ENCODE assay signal across 17 cellular contexts in genomic region chr3:42140665-42141203, GRCh38. TPM values are rescaled to one million over a fixed set of nuclear protein-coding genes. Genes with fewer than 3 reads are reported as not detected.
DNase-seq lines count a peak whose midpoint lies in the region; ATAC-seq and TF ChIP-seq lines count a peak whose summit lies in the region.
"Had no signal": no experiment of that assay in that cellular context is flagged by ENCODE, and none has a peak within 500 bp of the region (broad histone marks: within the 10 kb centered on the region; RNA-seq: fewer than 3 reads in every experiment).

No MANE protein-coding gene starts in this region.

- no peak overlapping the region for H3K4ac ChIP-seq in neuronal stem cell (ENCODE audit: low read length)

- no peaks in the 10 kb centered on the region for H3K79me1 ChIP-seq in neuronal stem cell (ENCODE audit: low read depth, low read length)

- H3K27ac Mint-ChIP-seq in GM23338 (peak overlapping the region; percentile 75; the same call in 1 of the 2 replicates), T-helper 17 cell (peak overlapping the region; percentile 62), CD14-positive monocyte (no peak overlapping the region)
- H3K27ac Mint-ChIP-seq: B cell; CD8-positive, alpha-beta T cell had no signal

- no peaks in the 10 kb centered on the region for H3K36me3 ChIP-seq in GM23338 (ENCODE audit: insufficient read depth)
- peaks cover 0 to 14% of the 10 kb centered on the region in 2 donors for H3K36me3 ChIP-seq in neuronal stem cell (replicated peaks in 1 of 2; ENCODE audit: control insufficient read depth in 2 of 2, insufficient read depth in 2 of 2, low read length in 2 of 2)
- no peaks in the 10 kb centered on the region for H3K36me3 ChIP-seq in PC-9 (ENCODE audit: low read depth)

- H2BK5ac ChIP-seq in neuronal stem cell (ENCODE audit: low read length), result no peak overlapping the region

- H3K9me3 ChIP-seq in T-helper 17 cell (ENCODE audit: control insufficient read depth, low read length, poor library complexity, severe bottlenecking) (no peaks in the 10 kb centered on the region), neuronal stem cell (replicated peaks in 1 of 2; ENCODE audit: control insufficient read depth in 2 of 2, insufficient read depth in 1 of 2, low read depth in 1 of 2, low read length in 2 of 2) (no peaks in the 10 kb centered on the region), PC-9 (ENCODE audit: insufficient read depth, low read depth) (no peaks in the 10 kb centered on the region)

- H2BK15ac ChIP-seq in neuronal stem cell (ENCODE audit: low read length), result no peak overlapping the region

- H3K27ac ChIP-seq in GM23338 (ENCODE audit: low read depth) (no peak overlapping the region), cingulate gyrus (ENCODE audit: low read depth, low read length) (peak overlapping the region; percentile 8), neuronal stem cell (replicated peaks; ENCODE audit: low read length) (no peak overlapping the region), PC-9 (no peak overlapping the region)
- H3K27ac ChIP-seq: C4-2B, GM23248 had no signal

- POLR2A ChIA-PET in PC-9 (lab: Charles Lee; ENCODE audit: unreplicated experiment), result no interaction called here

- CTCF ChIA-PET in PC-9 (lab: Charles Lee), result no interaction called here

- intact Hi-C loops in CD14-positive monocyte (cut with micrococcal nuclease), result no loop called here
- intact Hi-C loops in PC-9 (cut with micrococcal nuclease; ENCODE audit: unreplicated experiment), result no loop called here

- H2AFZ ChIP-seq in GM23338 (no peak overlapping the region), neuronal stem cell (ENCODE audit: low read length) (no peak overlapping the region), PC-9 (no peak overlapping the region)
- H2AFZ ChIP-seq: GM23248 had no signal

- H4K20me1 ChIP-seq in GM23338 (replicated peaks; ENCODE audit: insufficient read depth) (no peaks in the 10 kb centered on the region), PC-9 (ENCODE audit: insufficient read depth) (no peaks in the 10 kb centered on the region)

- no peak overlapping the region for H3K4me2 ChIP-seq in GM23338
- no peak overlapping the region for H3K4me2 ChIP-seq in neuronal stem cell (ENCODE audit: insufficient read depth, low read length, poor library complexity, severe bottlenecking)
- no peak overlapping the region for H3K4me2 ChIP-seq in PC-9

- H3K79me2 ChIP-seq in GM23338 (replicated peaks; ENCODE audit: insufficient read depth), result no peaks in the 10 kb centered on the region
- H3K79me2 ChIP-seq in PC-9 (ENCODE audit: low read depth), result no peaks in the 10 kb centered on the region

- H3K9me2 ChIP-seq in GM23338 (ENCODE audit: insufficient read depth) (no peaks in the 10 kb centered on the region), PC-9 (ENCODE audit: insufficient read depth) (no peaks in the 10 kb centered on the region)

- H3K4me1 ChIP-seq in GM23338 (ENCODE audit: insufficient read depth) (no peaks in the 10 kb centered on the region), neuronal stem cell (ENCODE audit: control insufficient read depth in 2 of 2, insufficient read depth in 1 of 2, low read depth in 1 of 2, low read length in 2 of 2) (no peaks in the 10 kb centered on the region), PC-9 (replicated peaks; ENCODE audit: insufficient read depth) (no peaks in the 10 kb centered on the region)

- no peak overlapping the region for H3K4me3 ChIP-seq in GM23338
- H3K4me3 ChIP-seq in neuronal stem cell (ENCODE audit: low read length in 2 of 2), result no peak overlapping the region
- H3K4me3 ChIP-seq in PC-9, result no peak overlapping the region
- H3K4me3 ChIP-seq: GM23248 had no signal

- H2BK12ac ChIP-seq in neuronal stem cell (ENCODE audit: low read length), result no peak overlapping the region

- no peak overlapping the region for H3K18ac ChIP-seq in neuronal stem cell (ENCODE audit: low read length)

- H4K91ac ChIP-seq in neuronal stem cell (ENCODE audit: low read depth, low read length, poor library complexity), result no peak overlapping the region

- no peaks in the 10 kb centered on the region for H3F3A ChIP-seq in GM23338 (replicated peaks; ENCODE audit: low read depth)
- H3F3A ChIP-seq in PC-9 (ENCODE audit: insufficient read depth, low read depth), result no peaks in the 10 kb centered on the region

- H3K23ac ChIP-seq in neuronal stem cell (ENCODE audit: low read depth, low read length, poor library complexity), result no peak overlapping the region

- TF ChIP-seq CTCF in GM23338 (conservative IDR thresholded peaks at IDR 0.05; ENCODE audit: low read depth in 2 of 2), result no peak
- no peak for TF ChIP-seq CTCF in CD14-positive monocyte (IDR thresholded peaks at IDR 0.05)
- TF ChIP-seq CTCF in PC-9 (conservative IDR thresholded peaks at IDR 0.05), result no peak

- ATAC-seq in GM23338 (peak; percentile 84), T-helper 17 cell (no peak), HG03460 (IDR thresholded peaks at IDR 0.05; ENCODE audit: unreplicated experiment) (no peak)
- ATAC-seq: CD8-positive, alpha-beta T cell; HepG2 had no signal

- H3K27me3 Mint-ChIP-seq in GM23338 (ENCODE audit: insufficient read depth, low read depth, poor library complexity) (peaks cover 1% of the 10 kb centered on the region), T-helper 17 cell (no peaks in the 10 kb centered on the region), CD14-positive monocyte (ENCODE audit: low read depth in 3 of 3) (no peaks in the 10 kb centered on the region)
- H3K27me3 Mint-ChIP-seq: B cell had no signal

- H3K36me3 Mint-ChIP-seq in GM23338 (ENCODE audit: low read depth), result no peaks in the 10 kb centered on the region
- peaks cover 4% of the 10 kb centered on the region for H3K36me3 Mint-ChIP-seq in T-helper 17 cell (ENCODE audit: low read depth)
- H3K36me3 Mint-ChIP-seq in CD14-positive monocyte, result peaks cover 9 to 34% of the 10 kb centered on the region in 2 donors

- no peak overlapping the region for H3K9ac ChIP-seq in neuronal stem cell (ENCODE audit: low read depth, low read length, poor library complexity)
- H3K9ac ChIP-seq: GM23248 had no signal

- no CpG with 5 or more reads among the region's 7 CpGs for WGBS in neuronal stem cell (ENCODE audit: extremely low coverage in 2 of 2, insufficient read length in 2 of 2, insufficient replicate concordance in 1 of 2), 2 donors

- H3K27me3 ChIP-seq in GM23338 (ENCODE audit: insufficient read depth) (no peaks in the 10 kb centered on the region), neuronal stem cell (ENCODE audit: control insufficient read depth in 3 of 3, insufficient read depth in 3 of 3, low read depth in 1 of 3, low read length in 3 of 3) (no peaks in the 10 kb centered on the region), PC-9 (ENCODE audit: insufficient read depth, low read depth) (no peaks in the 10 kb centered on the region)

- H3K9me3 Mint-ChIP-seq in GM23338, result no peaks in the 10 kb centered on the region
- H3K9me3 Mint-ChIP-seq in CD14-positive monocyte, result no peaks in the 10 kb centered on the region
- H3K9me3 Mint-ChIP-seq: CD8-positive, alpha-beta T cell had no signal

- DNase-seq in GM23338 (ENCODE audit: low spot score), result peak; percentile 30
- no peak for DNase-seq in T-helper 17 cell
- no peak for DNase-seq in neuronal stem cell (ENCODE audit: low spot score)
- DNase-seq in CD14-positive monocyte (ENCODE audit: low spot score), result no peak
- DNase-seq in PC-9, result no peak
- DNase-seq: CD8-positive, alpha-beta T cell; COR-L47; DMS153; DMS79 treated with DMSO at 0.1 percent for 48 hours; EL; GM23248; H7 had no signal

- H3K14ac ChIP-seq in neuronal stem cell (ENCODE audit: low read length), result peak overlapping the region; percentile 17

- H3K4me1 Mint-ChIP-seq in GM23338, result peaks cover 7% of the 10 kb centered on the region; the same call in 2 of the 3 replicates
- H3K4me1 Mint-ChIP-seq in T-helper 17 cell, result peaks cover 17% of the 10 kb centered on the region
- no peaks in the 10 kb centered on the region for H3K4me1 Mint-ChIP-seq in CD14-positive monocyte

- H2AK5ac ChIP-seq in neuronal stem cell (ENCODE audit: low read depth, low read length), result no peak overlapping the region

- H4K8ac ChIP-seq in neuronal stem cell (ENCODE audit: low read depth, low read length), result no peak overlapping the region

- H3K4me3 Mint-ChIP-seq in GM23338, result no peak overlapping the region
- H3K4me3 Mint-ChIP-seq in T-helper 17 cell, result no peak overlapping the region
- H3K4me3 Mint-ChIP-seq in CD14-positive monocyte, result no peak overlapping the region
- H3K4me3 Mint-ChIP-seq: B cell; CD8-positive, alpha-beta T cell had no signal

- no peak overlapping the region for H2BK120ac ChIP-seq in neuronal stem cell (ENCODE audit: low read depth, low read length)

- no TSS peak for BruUV-seq in PC-9 (replicated peaks; lab: Mats Ljungman, UMichigan)

RNA-seq across cellular contexts. Expression of gene TRAK1, which starts 49.6 kb away (rescaled TPM):
- 47.4 and 50.1 TPM in 2 replicates for total RNA-seq in GM23338 (2014; rRNA removed; shearing (Covaris generic))
- polyA plus RNA-seq in GM23338 (2016; fragmentation: Nextera tagmentation; extraction: Ambion mirVana) (12.2 and 13.4 TPM in 2 replicates), CD14-positive monocyte (1 to 10 TPM; 6.6 to 7.0 TPM)
- total RNA-seq in T-helper 17 cell (10 to 100 TPM; 22.6 to 23.8 TPM), PC-9 (2021) (43.4 and 46.8 TPM in 2 replicates)
- 31.7 TPM for polyA plus RNA-seq in neuronal stem cell (2013, experiment 1 of 2)
- polyA plus RNA-seq in neuronal stem cell (2013, experiment 2 of 2), result 32.5 TPM

Comparison
In these comparisons a context has a peak if more than half of its experiments do, and no peak if none do; other contexts are left out.
1. H3K27ac Mint-ChIP-seq: peak in GM23338 (single experiment) and T-helper 17 cell (single experiment); none in CD14-positive monocyte (0 of 7).